8 cellular contexts compared by ENCODE assay signal in the genomic region with DNA sequence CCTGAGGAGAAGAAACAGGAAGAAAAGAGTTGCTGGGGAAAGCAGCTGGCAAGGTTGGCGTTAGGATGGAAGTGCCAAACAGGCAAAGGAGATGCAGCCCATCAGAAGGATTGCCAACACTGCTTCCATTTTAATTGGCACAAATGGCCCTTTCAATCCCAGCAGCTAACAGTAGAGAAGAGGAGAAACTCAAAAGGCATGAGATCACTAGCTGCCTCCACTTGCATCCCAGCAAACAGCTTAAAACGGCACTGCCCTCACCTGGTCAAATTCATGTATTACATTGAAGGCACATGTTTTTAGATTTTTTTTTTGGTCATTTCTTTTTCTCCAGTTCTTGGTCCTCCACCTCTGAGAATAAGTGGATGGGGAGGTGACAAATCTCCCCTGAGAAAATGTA.
DNase-seq lines count a peak whose midpoint lies in the region; ATAC-seq lines count a peak whose summit lies in the region.

No MANE protein-coding gene starts in this region.

- no peak for ATAC-seq in HG03139 (IDR thresholded peaks at IDR 0.05; ENCODE audit: unreplicated experiment)

- H3K27ac ChIP-seq in iPS DF 6.9 (ENCODE audit: low read length): no peak overlapping the region

- H3K4me3 ChIP-seq in iPS DF 6.9 (ENCODE audit: low read length): no peak overlapping the region

- H3K27me3 ChIP-seq in iPS DF 6.9 (ENCODE audit: control insufficient read depth, insufficient read depth, low read length): no peaks in the 10 kb centered on the region

- no peaks in the 10 kb centered on the region for H3K36me3 ChIP-seq in iPS DF 6.9 (ENCODE audit: control insufficient read depth, insufficient read depth, low read length)

- DNase-seq in ELR (ENCODE audit: low read depth): peak; percentile 65
- DNase-seq in KBM-7: peak; percentile 86
- DNase-seq in SHP77 (lab: John Stamatoyannopoulos, UW): peak; percentile 17 to 23
- DNase-seq in astrocyte of the hippocampus (ENCODE audit: low read depth, low spot score): peak; percentile 61
- DNase-seq in iPS DF 6.9 (ENCODE audit: low read depth, low spot score): peak; percentile 13
- peak; percentile 33 to 49 for DNase-seq in stimulated activated CD4-positive, alpha-beta T cell treated with anti-CD3 and anti-CD28 coated beads, Interleukin-15, amount 100 ng/mL, for 48 hours (ENCODE audit: low read depth in 2 of 2)
- no peak for DNase-seq in DMS153 (lab: John Stamatoyannopoulos, UW)

- no peaks in the 10 kb centered on the region for H3K9me3 ChIP-seq in iPS DF 6.9 (ENCODE audit: control insufficient read depth, insufficient read depth, low read length)

- no CpG with 5 or more reads among the region's 2 CpGs for WGBS in iPS DF 6.9 (ENCODE audit: insufficient coverage, insufficient read length)

- H3K4me1 ChIP-seq in iPS DF 6.9 (ENCODE audit: control insufficient read depth, insufficient read depth, low read length): no peaks in the 10 kb centered on the region

- in situ Hi-C loops in KBM-7 (cut with MboI; ENCODE audit: low pct_unique_long_range_greater_than_20kb, low sequenced_read_pairs): no loop called here
